Comparison of ENCODE assay signal across 8 cellular contexts in the genomic region with DNA sequence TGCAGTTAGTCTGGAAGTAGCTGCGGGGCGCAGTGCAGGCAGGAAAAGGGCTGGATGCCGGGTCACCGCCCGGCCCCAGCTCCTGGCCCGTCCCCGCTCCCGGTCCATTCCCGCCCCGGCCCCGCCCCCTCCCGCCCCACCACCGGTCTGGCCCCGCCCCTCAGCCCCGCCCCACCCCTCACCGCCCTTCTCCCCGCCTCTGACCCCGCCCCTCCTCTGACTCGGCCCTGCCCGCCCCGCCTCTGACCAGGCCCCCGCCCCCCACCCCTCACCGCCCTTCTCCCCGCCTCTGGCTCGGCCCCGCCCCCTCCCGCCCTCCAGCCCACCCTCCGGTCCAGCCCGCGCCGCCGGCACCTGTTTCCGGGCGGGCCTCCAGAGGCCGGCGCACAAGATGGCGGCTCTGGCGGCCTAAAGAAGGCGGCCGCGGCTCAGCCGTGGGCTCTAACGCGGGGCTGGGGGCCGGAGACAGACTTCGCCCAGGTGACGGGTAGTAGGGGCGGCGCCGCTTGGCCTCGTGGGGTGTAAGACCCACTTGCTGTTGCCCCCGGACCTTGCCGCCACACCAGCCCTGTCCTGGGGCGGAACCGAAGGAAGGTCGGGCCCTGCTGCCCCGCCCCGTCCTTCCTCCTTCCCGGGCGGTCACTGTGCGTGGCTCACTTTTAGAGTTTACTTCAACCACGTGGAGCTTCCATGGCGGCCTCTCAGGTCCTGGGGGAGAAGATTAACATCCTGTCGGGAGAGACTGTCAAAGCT. TPM values are rescaled to one million over a fixed set of nuclear protein-coding genes. Genes with fewer than 3 reads are reported as not detected.
A peak's percentile ranks its signal among the peaks of the same experiment; 100 is the strongest.
DNase-seq lines count a peak whose midpoint lies in the region; ATAC-seq lines count a peak whose summit lies in the region.

A gene with protein sequence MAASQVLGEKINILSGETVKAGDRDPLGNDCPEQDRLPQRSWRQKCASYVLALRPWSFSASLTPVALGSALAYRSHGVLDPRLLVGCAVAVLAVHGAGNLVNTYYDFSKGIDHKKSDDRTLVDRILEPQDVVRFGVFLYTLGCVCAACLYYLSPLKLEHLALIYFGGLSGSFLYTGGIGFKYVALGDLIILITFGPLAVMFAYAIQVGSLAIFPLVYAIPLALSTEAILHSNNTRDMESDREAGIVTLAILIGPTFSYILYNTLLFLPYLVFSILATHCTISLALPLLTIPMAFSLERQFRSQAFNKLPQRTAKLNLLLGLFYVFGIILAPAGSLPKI (plus strand): TSS at position 357 of the 753 bp plus-strand sequence. CDS start 334 bp downstream, at position 691.

- peaks cover 2% of the 10 kb centered on the region for H3K4me1 ChIP-seq in HUES48 (ENCODE audit: control insufficient read depth, insufficient read depth, low read length)

- H3K9ac ChIP-seq in HUES48 (ENCODE audit: low read depth, low read length), result peak within 1 kb of the TSS; percentile 97

- ATAC-seq in GM21423 (IDR thresholded peaks at IDR 0.05; ENCODE audit: unreplicated experiment), result peak; percentile 83

- peaks cover 12% of the 10 kb centered on the region for H3K36me3 ChIP-seq in HUES48 (ENCODE audit: control insufficient read depth, insufficient read depth, low read length)

- no peaks in the 10 kb centered on the region for H3K27me3 ChIP-seq in HUES48 (ENCODE audit: control insufficient read depth, insufficient read depth, low read length)

- peak within 1 kb of the TSS; percentile 90 for H3K4me3 ChIP-seq in HUES48 (ENCODE audit: low read depth, low read length)

- peak within 1 kb of the TSS; percentile 96 for H3K27ac ChIP-seq in HUES48 (ENCODE audit: low read depth, low read length)
- H3K27ac ChIP-seq in epithelial cell of prostate, result peak within 1 kb of the TSS; percentile 76

- no peaks in the 10 kb centered on the region for H3K9me3 ChIP-seq in HUES48 (ENCODE audit: control insufficient read depth, insufficient read depth, low read length)

- DNase-seq in DMS 273 (lab: John Stamatoyannopoulos, UW; ENCODE audit: unreplicated experiment) (peak; percentile 94), OCI-M2 (lab: John Stamatoyannopoulos, UW; ENCODE audit: unreplicated experiment) (peak; percentile 48), activated T-cell treated with anti-CD3 and anti-CD28 coated beads for 24 hours (ENCODE audit: low read depth) (peak; percentile 75), epithelial cell of prostate (ENCODE audit: low read depth, low spot score) (no peak), mucosa of gallbladder (ENCODE audit: low spot score) (peak; percentile 84)
- peak; percentile 72 for DNase-seq in stimulated activated CD8-positive, alpha-beta memory T cell treated with anti-CD3 and anti-CD28 coated beads, Interleukin-4, amount 100 ng/mL, for 24 hours (ENCODE audit: low read depth)

RNA-seq across cellular contexts. Expression of the gene that starts here (rescaled TPM):
- 10.2 TPM for total RNA-seq in mucosa of gallbladder
